1 cellular context compared by ENCODE assay signal in the genomic region with DNA sequence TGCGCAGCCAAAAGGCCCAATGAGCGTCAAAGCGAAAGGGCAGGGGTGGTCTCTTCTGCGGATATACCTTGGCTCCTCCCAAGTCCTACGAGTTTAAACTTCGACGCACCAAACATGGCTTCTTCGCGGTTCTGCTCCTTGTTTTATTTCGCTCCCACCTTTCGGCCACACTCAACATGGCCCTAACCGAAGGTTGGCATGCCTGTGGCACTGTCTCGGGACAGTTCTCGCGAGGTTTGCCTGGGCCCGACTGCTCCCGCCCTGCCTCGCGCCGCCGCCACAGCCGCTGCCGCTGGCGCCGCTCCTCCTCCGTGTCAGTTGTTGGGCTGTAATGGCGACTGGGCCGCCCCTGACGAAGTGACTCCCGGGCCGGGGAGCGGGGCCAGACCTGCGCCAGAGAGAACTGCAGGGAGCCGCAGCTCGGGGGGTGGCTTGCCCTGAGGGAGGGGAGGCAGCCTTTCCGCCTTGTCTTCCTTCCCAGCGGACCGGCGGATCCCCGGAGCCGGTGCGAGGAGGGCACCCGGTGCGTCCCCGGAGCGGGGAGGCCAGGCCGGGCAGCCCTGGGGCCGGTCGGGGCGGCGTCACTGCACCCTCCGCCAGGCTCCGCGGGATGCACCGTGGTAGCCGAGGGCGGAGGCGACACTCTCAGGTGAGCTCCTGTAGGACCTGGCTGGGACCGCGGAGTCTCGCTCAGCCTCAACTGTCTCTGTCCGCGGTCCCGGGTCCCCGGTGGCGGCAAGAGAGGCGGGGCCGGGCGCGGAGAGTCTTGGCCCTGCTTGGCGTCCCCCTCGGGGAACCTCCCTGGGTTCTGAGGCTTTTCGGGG.
TF ChIP-seq lines count a peak whose summit lies in the region.

A gene with protein sequence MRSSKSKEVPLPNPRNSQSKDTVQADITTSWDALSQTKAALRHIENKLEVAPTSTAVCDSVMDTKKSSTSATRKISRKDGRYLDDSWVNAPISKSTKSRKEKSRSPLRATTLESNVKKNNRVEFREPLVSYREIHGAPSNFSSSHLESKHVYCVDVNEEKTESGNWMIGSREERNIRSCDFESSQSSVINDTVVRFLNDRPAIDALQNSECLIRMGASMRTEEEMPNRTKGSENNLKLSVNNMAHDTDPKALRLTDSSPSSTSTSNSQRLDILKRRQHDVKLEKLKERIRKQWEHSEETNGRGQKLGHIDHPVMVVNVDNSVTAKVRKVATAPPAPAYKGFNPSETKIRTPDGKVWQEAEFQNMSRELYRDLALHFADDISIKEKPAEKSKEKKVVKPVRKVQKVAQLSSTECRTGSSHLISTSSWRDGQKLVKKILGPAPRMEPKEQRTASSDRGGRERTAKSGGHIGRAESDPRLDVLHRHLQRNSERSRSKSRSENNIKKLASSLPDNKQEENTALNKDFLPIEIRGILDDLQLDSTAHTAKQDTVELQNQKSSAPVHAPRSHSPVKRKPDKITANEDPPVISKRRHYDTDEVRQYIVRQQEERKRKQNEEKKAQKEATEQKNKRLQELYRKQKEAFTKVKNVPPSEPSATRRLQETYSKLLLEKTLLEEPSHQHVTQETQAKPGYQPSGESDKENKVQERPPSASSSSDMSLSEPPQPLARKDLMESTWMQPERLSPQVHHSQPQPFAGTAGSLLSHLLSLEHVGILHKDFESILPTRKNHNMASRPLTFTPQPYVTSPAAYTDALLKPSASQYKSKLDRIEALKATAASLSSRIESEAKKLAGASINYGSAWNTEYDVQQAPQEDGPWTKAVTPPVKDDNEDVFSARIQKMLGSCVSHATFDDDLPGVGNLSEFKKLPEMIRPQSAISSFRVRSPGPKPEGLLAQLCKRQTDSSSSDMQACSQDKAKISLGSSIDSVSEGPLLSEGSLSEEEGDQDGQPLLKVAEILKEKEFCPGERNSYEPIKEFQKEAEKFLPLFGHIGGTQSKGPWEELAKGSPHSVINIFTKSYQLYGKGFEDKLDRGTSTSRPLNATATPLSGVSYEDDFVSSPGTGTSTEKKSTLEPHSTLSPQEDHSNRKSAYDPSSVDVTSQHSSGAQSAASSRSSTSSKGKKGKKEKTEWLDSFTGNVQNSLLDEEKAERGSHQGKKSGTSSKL (N-terminal part only) (plus strand): TSS at position 317 of the 824 bp plus-strand sequence. CDS start 31,372 bp downstream, outside the sequence.

TF ChIP-seq in HEK293, 187 proteins besides CTCF, POLR2A, EP300 and RAD21 (continued from another document):
- TF ChIP-seq ZNF146 (tag by site-specific recombination; IDR thresholded peaks at IDR 0.05): peak; percentile 41; the same call in 1 of the 2 replicates
- 0 out of 2 replicates have a peak, but pooled peaks have one; percentile 74 for TF ChIP-seq ZNF24 (tag by site-specific recombination; IDR thresholded peaks at IDR 0.05)
- TF ChIP-seq, protein P1, sequence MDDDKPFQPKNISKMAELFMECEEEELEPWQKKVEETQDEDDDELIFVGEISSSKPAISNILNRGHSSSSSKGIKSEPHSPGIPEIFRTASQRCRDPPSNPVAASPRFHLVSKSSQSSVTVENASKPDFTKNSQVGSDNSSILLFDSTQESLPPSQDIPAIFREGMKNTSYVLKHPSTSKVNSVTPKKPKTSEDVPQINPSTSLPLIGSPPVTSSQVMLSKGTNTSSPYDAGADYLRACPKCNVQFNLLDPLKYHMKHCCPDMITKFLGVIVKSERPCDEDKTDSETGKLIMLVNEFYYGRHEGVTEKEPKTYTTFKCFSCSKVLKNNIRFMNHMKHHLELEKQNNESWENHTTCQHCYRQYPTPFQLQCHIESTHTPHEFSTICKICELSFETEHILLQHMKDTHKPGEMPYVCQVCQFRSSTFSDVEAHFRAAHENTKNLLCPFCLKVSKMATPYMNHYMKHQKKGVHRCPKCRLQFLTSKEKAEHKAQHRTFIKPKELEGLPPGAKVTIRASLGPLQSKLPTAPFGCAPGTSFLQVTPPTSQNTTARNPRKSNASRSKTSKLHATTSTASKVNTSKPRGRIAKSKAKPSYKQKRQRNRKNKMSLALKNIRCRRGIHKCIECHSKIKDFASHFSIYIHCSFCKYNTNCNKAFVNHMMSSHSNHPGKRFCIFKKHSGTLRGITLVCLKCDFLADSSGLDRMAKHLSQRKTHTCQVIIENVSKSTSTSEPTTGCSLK (tag by site-specific recombination; IDR thresholded peaks at IDR 0.05): no peak
- TF ChIP-seq ZNF426 (tag by site-specific recombination; IDR thresholded peaks at IDR 0.05): no peak
- no peak for TF ChIP-seq ZNF239 (tag by site-specific recombination; IDR thresholded peaks at IDR 0.05)
- TF ChIP-seq ZNF677 (tag by site-specific recombination; IDR thresholded peaks at IDR 0.05): no peak
